Comparison of ENCODE assay signal across 1 cellular context in genomic region chr12:27818421-27818918, GRCh38.
TF ChIP-seq lines count a peak whose summit lies in the region.

No MANE protein-coding gene starts in this region.

TF ChIP-seq in K562, 482 proteins besides CTCF, POLR2A, EP300 and RAD21 (continued from another document and continues in another):
- TF ChIP-seq ARID1B (IDR thresholded peaks at IDR 0.05) (no peak), ARID4B (CRISPR knock-in tag; IDR thresholded peaks at IDR 0.05) (no peak), GATA2 (CRISPR knock-in tag; IDR thresholded peaks at IDR 0.05) (no peak), KDM4B (IDR thresholded peaks at IDR 0.05; ENCODE audit: borderline replicate concordance in 2 of 2, low read depth in 1 of 2) (no peak), POLR2B (IDR thresholded peaks at IDR 0.05; ENCODE audit: low read depth, partially characterized antibody) (no peak), ZNF707 (CRISPR knock-in tag; conservative IDR thresholded peaks at IDR 0.05) (no peak), CBFB (CRISPR knock-in tag; IDR thresholded peaks at IDR 0.05) (no peak), ZNF174 (CRISPR knock-in tag; IDR thresholded peaks at IDR 0.05) (no peak), RFX7 (CRISPR knock-in tag; IDR thresholded peaks at IDR 0.05) (no peak), RFX1 (IDR thresholded peaks at IDR 0.05) (no peak), E2F8 (IDR thresholded peaks at IDR 0.05; ENCODE audit: low read depth, partially characterized antibody) (no peak), CBFA2T2 (conservative IDR thresholded peaks at IDR 0.05) (no peak), SUPT5H (IDR thresholded peaks at IDR 0.05) (no peak), ZNF41 (CRISPR knock-in tag; conservative IDR thresholded peaks at IDR 0.05) (peak; percentile 88), HIVEP1 (CRISPR knock-in tag; IDR thresholded peaks at IDR 0.05) (0 out of 2 replicates have a peak, but pooled peaks have one; percentile 49), KLF16 (IDR thresholded peaks at IDR 0.05) (no peak), PKNOX1 (IDR thresholded peaks at IDR 0.05) (no peak), HNRNPUL1 (IDR thresholded peaks at IDR 0.05; ENCODE audit: low read length) (no peak), KAT8 (IDR thresholded peaks at IDR 0.05; ENCODE audit: low read depth) (no peak), E2F6 (IDR thresholded peaks at IDR 0.05; ENCODE audit: borderline replicate concordance in 1 of 2, extremely low read depth in 1 of 2, insufficient read depth in 1 of 2, insufficient read length in 1 of 2, low read depth in 1 of 2, low read length in 1 of 2, poor library complexity in 1 of 2, severe bottlenecking in 1 of 2) (no peak), MXI1 (IDR thresholded peaks at IDR 0.05; ENCODE audit: low read depth, low read length) (no peak), ZFX (CRISPR knock-in tag; IDR thresholded peaks at IDR 0.05) (no peak), GTF2B (IDR thresholded peaks at IDR 0.05; ENCODE audit: extremely low read depth, insufficient read length) (no peak), ERF (CRISPR knock-in tag; IDR thresholded peaks at IDR 0.05) (no peak), IRF2 (CRISPR knock-in tag; IDR thresholded peaks at IDR 0.05) (no peak), ZNF561 (CRISPR knock-in tag; conservative IDR thresholded peaks at IDR 0.05) (no peak), MBD2 (IDR thresholded peaks at IDR 0.05; ENCODE audit: borderline replicate concordance, low read depth) (no peak), XRCC3 (IDR thresholded peaks at IDR 0.05) (no peak), CAMTA2 (CRISPR knock-in tag; conservative IDR thresholded peaks at IDR 0.05) (no peak), STAT5B (CRISPR knock-in tag; IDR thresholded peaks at IDR 0.05) (peak; percentile 65), RHOXF2B (CRISPR knock-in tag; conservative IDR thresholded peaks at IDR 0.05) (no peak), CLOCK (CRISPR knock-in tag; IDR thresholded peaks at IDR 0.05; ENCODE audit: borderline replicate concordance) (no peak), FIP1L1 (IDR thresholded peaks at IDR 0.05; ENCODE audit: low read depth, low read length, poor library complexity, severe bottlenecking) (no peak), RUNX1 (IDR thresholded peaks at IDR 0.05; ENCODE audit: low read depth) (no peak), DLX4 (CRISPR knock-in tag; IDR thresholded peaks at IDR 0.05) (no peak), ASH1L (IDR thresholded peaks at IDR 0.05; ENCODE audit: borderline replicate concordance, low read depth, partially characterized antibody) (no peak), RBM39 (optimal IDR thresholded peaks at IDR 0.05; ENCODE audit: low read depth, low read length) (no peak), ZNF232 (CRISPR knock-in tag; IDR thresholded peaks at IDR 0.05) (no peak), NR3C1 (CRISPR knock-in tag; IDR thresholded peaks at IDR 0.05) (no peak), ZBED1 (IDR thresholded peaks at IDR 0.05) (no peak), CXXC5 (CRISPR knock-in tag; IDR thresholded peaks at IDR 0.05) (peak; percentile 84), ZNF764 (CRISPR knock-in tag; IDR thresholded peaks at IDR 0.05; ENCODE audit: low read depth) (no peak), ZNF655 (CRISPR knock-in tag; IDR thresholded peaks at IDR 0.05) (no peak), IRF9 (tag; IDR thresholded peaks at IDR 0.05) (peak; percentile 87), RREB1 (CRISPR knock-in tag; IDR thresholded peaks at IDR 0.05) (no peak)
